In genomic region chr5:35009059-35009458, GRCh38 we compare ENCODE assay signal across 13 cellular contexts.
DNase-seq lines count a peak whose midpoint lies in the region; ATAC-seq and FAIRE-seq lines count a peak whose summit lies in the region.
"Had no signal": no experiment of that assay in that cellular context is flagged by ENCODE, and none has a peak within 500 bp of the region (broad histone marks: within the 10 kb centered on the region; RNA-seq: fewer than 3 reads in every experiment).

No MANE protein-coding gene starts in this region.

- no peak for ATAC-seq in GM19463 (IDR thresholded peaks at IDR 0.05; ENCODE audit: unreplicated experiment)
- ATAC-seq: A549 had no signal

- DNase-seq in EH (ENCODE audit: low read depth) (peak; percentile 7), amniotic epithelial cell (ENCODE audit: low read depth) (peak; percentile 29), foreskin melanocyte (peak; percentile 40), urothelium cell line (ENCODE audit: low spot score) (no peak), activated gamma-delta T cell (lab: John Stamatoyannopoulos, UW) (no peak), RKO (ENCODE audit: low spot score) (no peak)
- DNase-seq: Calu3; CD4-positive, CD25-positive, alpha-beta regulatory T cell; DMS 273 treated with DMSO at 0.1 percent for 48 hours; HCEC 1CT had no signal

- peak; percentile 79 for FAIRE-seq in urothelium cell line (lab: Jason Lieb, UNC)
- FAIRE-seq: A549, GM12891 had no signal

Comparison
In these comparisons a context has a peak if more than half of its experiments do, and no peak if none do; other contexts are left out.
1. DNase-seq: peak in EH (single experiment), amniotic epithelial cell (single experiment) and foreskin melanocyte (single experiment); none in urothelium cell line (single experiment), activated gamma-delta T cell (single experiment) and RKO (single experiment).